Comparison of ENCODE assay signal across 10 cellular contexts in genomic region chr14:100826371-100827139, GRCh38.
DNase-seq lines count a peak whose midpoint lies in the region; ATAC-seq and TF ChIP-seq lines count a peak whose summit lies in the region.
"Had no signal": no experiment of that assay in that cellular context is flagged by ENCODE, and none has a peak within 500 bp of the region (broad histone marks: within the 10 kb centered on the region; RNA-seq: fewer than 3 reads in every experiment).

No MANE protein-coding gene starts in this region.

- TF ChIP-seq CTCF in AG04449 (IDR thresholded peaks at IDR 0.05; ENCODE audit: insufficient read depth, low read length, missing control alignments) (no peak), epithelial cell of esophagus (IDR thresholded peaks at IDR 0.05; ENCODE audit: insufficient read depth, low read depth, low read length, missing control alignments) (no peak)

- H3K9ac ChIP-seq in rectal smooth muscle tissue (ENCODE audit: low read length) = no peak overlapping the region

- no peak overlapping the region for H3K27ac ChIP-seq in rectal smooth muscle tissue (ENCODE audit: low read depth, low read length)

- DNase-seq in AG04449 (ENCODE audit: low read depth, low spot score) (no peak), NCI-H69 (lab: John Stamatoyannopoulos, UW) (peak; percentile 50), epithelial cell of esophagus (ENCODE audit: low read depth) (no peak), NCI-H2081 (lab: John Stamatoyannopoulos, UW) (no peak), HK-2 (ENCODE audit: unreplicated experiment) (no peak)
- DNase-seq: CD4-positive, CD25-positive, alpha-beta regulatory T cell; NCI-H2029 had no signal

- ATAC-seq in HG02938 (IDR thresholded peaks at IDR 0.05; ENCODE audit: unreplicated experiment) (no peak), HG02610 (IDR thresholded peaks at IDR 0.05; ENCODE audit: unreplicated experiment) (no peak)

- H3K36me3 ChIP-seq in rectal smooth muscle tissue (ENCODE audit: control insufficient read depth, insufficient read depth, low read length) = no peaks in the 10 kb centered on the region

- H3K4me3 ChIP-seq in AG04449 (ENCODE audit: low read depth, low read length) (peak overlapping the region; percentile 84), epithelial cell of esophagus (ENCODE audit: low read length) (peak overlapping the region; percentile 44), rectal smooth muscle tissue (ENCODE audit: low read length) (peak overlapping the region; percentile 40)

- CTCF ChIA-PET in AG04449 (lab: Yijun Ruan, JAX) = no interaction called here

- no peaks in the 10 kb centered on the region for H3K4me1 ChIP-seq in rectal smooth muscle tissue (ENCODE audit: control insufficient read depth, insufficient read depth, low read length)

- peaks cover 5% of the 10 kb centered on the region for H3K27me3 ChIP-seq in rectal smooth muscle tissue (ENCODE audit: control insufficient read depth, insufficient read depth, low read length)

- POLR2A ChIA-PET in AG04449 (lab: Yijun Ruan, JAX) = interaction anchor here (0.8 to 2.0 kb wide), 13 partner anchors 8 to 444 kb away, joined by 3 to 13 read pairs (median 3); no protein-coding TSS in a partner anchor
